8 cellular contexts compared by ENCODE assay signal in the genomic region with DNA sequence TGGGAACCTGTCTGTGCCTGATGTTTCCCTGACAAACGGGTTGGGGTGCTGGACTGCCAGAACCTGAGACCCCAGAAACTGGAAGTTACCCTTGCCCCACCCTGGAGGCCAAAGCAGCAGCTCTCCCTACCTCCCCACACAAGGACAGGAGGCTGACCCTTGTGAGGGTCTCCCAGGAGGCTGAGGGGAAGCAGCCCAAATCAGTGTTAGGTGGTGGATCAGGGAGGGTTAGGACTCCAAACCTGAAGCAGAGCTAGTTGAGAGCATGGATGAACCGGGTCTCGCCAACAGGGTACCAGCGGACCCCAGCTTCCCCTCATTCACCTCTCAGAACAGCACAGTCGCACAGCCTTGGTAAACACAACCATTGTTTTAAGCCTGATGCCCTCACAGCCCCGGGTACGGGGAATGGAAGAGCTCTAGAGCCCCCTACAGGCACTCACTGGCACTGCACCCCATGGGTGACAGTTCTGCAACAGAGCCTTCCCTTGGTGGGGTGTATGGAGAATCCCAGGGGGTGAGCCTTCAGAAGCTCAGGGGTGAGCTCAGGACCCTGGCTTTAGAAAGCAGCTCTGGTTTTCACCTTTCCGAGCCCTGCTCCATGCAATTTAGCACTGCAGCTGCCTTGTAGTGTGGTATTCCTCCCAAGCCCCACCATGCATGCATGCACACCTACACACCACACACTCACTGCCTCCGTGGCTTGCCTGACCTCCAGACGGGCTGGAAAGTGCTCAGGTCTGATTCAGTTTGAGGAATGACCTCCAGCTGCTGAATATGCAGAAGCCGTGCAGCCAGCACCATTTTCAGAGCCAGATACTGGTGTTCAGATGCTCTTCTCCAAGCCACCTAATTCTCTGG. TPM values are rescaled to one million over a fixed set of nuclear protein-coding genes. Genes with fewer than 3 reads are reported as not detected.
DNase-seq lines count a peak whose midpoint lies in the region; ATAC-seq, FAIRE-seq and TF ChIP-seq lines count a peak whose summit lies in the region.

No MANE protein-coding gene starts in this region.

- peak; percentile 31 for FAIRE-seq in G401.6 (lab: Jason Lieb, UNC)

- ATAC-seq in HG03442 (IDR thresholded peaks at IDR 0.05; ENCODE audit: unreplicated experiment) = peak; percentile 72
- ATAC-seq in GM19463 (IDR thresholded peaks at IDR 0.05; ENCODE audit: unreplicated experiment) = no peak

- DNase-seq in NCI-H82 treated with DMSO at 0.1 percent for 48 hours (lab: John Stamatoyannopoulos, UW; ENCODE audit: unreplicated experiment) (peak; percentile 36), epithelial cell of esophagus (ENCODE audit: low read depth) (peak; percentile 66), mucosa of gallbladder (ENCODE audit: low spot score) (peak; percentile 61)
- DNase-seq in activated CD8-positive, alpha-beta memory T cell treated with anti-CD3 and anti-CD28 coated beads for 4 hours (ENCODE audit: low read depth in 2 of 2) = peak; percentile 16 to 17
- DNase-seq in stimulated activated CD8-positive, alpha-beta memory T cell treated with anti-CD3 and anti-CD28 coated beads, Interleukin-4, amount 100 ng/mL, for 48 hours = peak; percentile 85

- H3K4me3 ChIP-seq in epithelial cell of esophagus (ENCODE audit: low read length) = no peak overlapping the region

- TF ChIP-seq CTCF in epithelial cell of esophagus (IDR thresholded peaks at IDR 0.05; ENCODE audit: insufficient read depth, low read depth, low read length, missing control alignments) = peak; percentile 99

RNA-seq across cellular contexts. Expression of a gene that starts 11.2 kb away (rescaled TPM):
- total RNA-seq in mucosa of gallbladder = 0.40 TPM

Comparison
In these comparisons a context has a peak if more than half of its experiments do, and no peak if none do; other contexts are left out.
1. DNase-seq: peak in every context shown above with its lines; median percentile 85 in stimulated activated CD8-positive, alpha-beta memory T cell treated with anti-CD3 and anti-CD28 coated beads, Interleukin-4, amount 100 ng/mL, for 48 hours; 66 in epithelial cell of esophagus; 61 in mucosa of gallbladder; 36 in NCI-H82 treated with DMSO at 0.1 percent for 48 hours; 16 in activated CD8-positive, alpha-beta memory T cell treated with anti-CD3 and anti-CD28 coated beads for 4 hours.